Comparison of ENCODE assay signal across 8 cellular contexts in genomic region chr11:76721755-76722677, GRCh38. TPM values are rescaled to one million over a fixed set of nuclear protein-coding genes. Genes with fewer than 3 reads are reported as not detected.
DNase-seq lines count a peak whose midpoint lies in the region; TF ChIP-seq lines count a peak whose summit lies in the region.

No MANE protein-coding gene starts in this region.

- no peaks in the 10 kb centered on the region for H3K9me3 ChIP-seq in neutrophil

- H3K27ac ChIP-seq in neutrophil (no peak overlapping the region), substantia nigra (ENCODE audit: low read depth, low read length, poor library complexity, severe bottlenecking) (no peak overlapping the region)

- peak; percentile 96 for TF ChIP-seq CTCF in LNCaP clone FGC (IDR thresholded peaks at IDR 0.05; ENCODE audit: control insufficient read depth, extremely low read depth, insufficient read depth)
- TF ChIP-seq CTCF in neutrophil (IDR thresholded peaks at IDR 0.05): peak; percentile 66

- no peak overlapping the region for H3K4me3 ChIP-seq in LNCaP clone FGC (ENCODE audit: low read depth, low read length)
- H3K4me3 ChIP-seq in neutrophil (ENCODE audit: low read depth in 1 of 2, low read length in 1 of 2): no peak overlapping the region

- no peaks in the 10 kb centered on the region for H3K36me3 ChIP-seq in neutrophil

- no peaks in the 10 kb centered on the region for H3K4me1 ChIP-seq in neutrophil (ENCODE audit: control insufficient read depth in 1 of 2, insufficient read depth in 1 of 2, low read depth in 1 of 2, low read length in 1 of 2)

- peaks cover 54% of the 10 kb centered on the region for H3K27me3 ChIP-seq in neutrophil

- peak; percentile 74 to 81 for DNase-seq in NCI-H524 (lab: John Stamatoyannopoulos, UW)
- no peak for DNase-seq in NCI-H524 treated with DMSO at 0.1 percent for 48 hours (lab: John Stamatoyannopoulos, UW)
- peak; percentile 55 for DNase-seq in LNCaP clone FGC (ENCODE audit: low read depth)
- DNase-seq in SK-MEL-5 (ENCODE audit: low read depth, low spot score): peak; percentile 75
- DNase-seq in activated gamma-delta T cell treated with Interleukin-2 at 50 U/mL for 16 hours: peak; percentile 74
- peak; percentile 57 for DNase-seq in foreskin melanocyte
- DNase-seq in substantia nigra (lab: John Stamatoyannopoulos, UW): peak in 46 of 49 donors; percentile 8 to 85 (median 65)

- in situ Hi-C loops in SK-MEL-5 (cut with HindIII; ENCODE audit: low pct_unique_long_range_greater_than_20kb, low sequenced_read_pairs): no loop called here

RNA-seq across cellular contexts. Expression of gene LRRC32, which starts 51.5 kb away (rescaled TPM):
- total RNA-seq in SK-MEL-5 (2014; rRNA removed; shearing (Covaris generic)): 0.16 and 0.50 TPM in 2 replicates
- 0.38 and 0.55 TPM in 2 replicates for polyA plus RNA-seq in SK-MEL-5 (2015; cell fraction: cytosol; rRNA removed)
- 0.11 TPM in 1 of 2 replicates, not detected in the other for polyA plus RNA-seq in SK-MEL-5 (2015; cell fraction: nucleus; rRNA removed)
